1 cellular context compared by ENCODE assay signal in the genomic region with DNA sequence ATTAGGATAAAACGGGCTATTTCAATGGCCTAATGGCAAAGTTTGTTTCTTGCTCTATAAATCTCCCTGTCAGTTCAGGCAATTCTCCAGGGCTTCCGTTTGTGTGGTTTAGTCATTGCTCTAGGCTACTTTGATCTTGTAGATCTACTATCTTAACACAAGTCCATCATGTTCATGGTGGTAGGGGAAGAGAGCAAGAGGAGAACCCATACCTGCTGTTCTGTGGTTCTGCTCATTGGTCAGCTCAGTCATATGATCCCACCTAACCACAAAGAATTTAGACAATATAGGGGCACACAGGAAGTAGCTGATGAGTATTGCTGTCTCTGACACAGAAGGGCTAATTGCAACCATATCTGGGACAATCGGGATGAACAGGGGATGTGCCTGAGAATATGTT.
TF ChIP-seq lines count a peak whose summit lies in the region.

No MANE protein-coding gene starts in this region.

TF ChIP-seq in HepG2, 621 proteins besides CTCF, POLR2A, EP300 and RAD21 (continued from another document):
- TF ChIP-seq ZC3H13 (CRISPR knock-in tag; IDR thresholded peaks at IDR 0.05) (no peak), JUND (CRISPR knock-in tag; IDR thresholded peaks at IDR 0.05) (no peak), MYC (CRISPR knock-in tag; IDR thresholded peaks at IDR 0.05; ENCODE audit: borderline replicate concordance) (no peak), ZNF180 (CRISPR knock-in tag; IDR thresholded peaks at IDR 0.05; ENCODE audit: borderline replicate concordance, low read depth) (no peak), ZNF598 (CRISPR knock-in tag; IDR thresholded peaks at IDR 0.05; ENCODE audit: borderline replicate concordance) (no peak), MAFK (conservative IDR thresholded peaks at IDR 0.05 in 1 of 2, IDR thresholded peaks at IDR 0.05 in 1 of 2; ENCODE audit: low read length in 2 of 2) (no peak), ARNT2 (CRISPR knock-in tag; IDR thresholded peaks at IDR 0.05; ENCODE audit: low read depth) (no peak), RXRB (CRISPR knock-in tag; IDR thresholded peaks at IDR 0.05; ENCODE audit: borderline replicate concordance) (no peak), MEF2D (CRISPR knock-in tag; IDR thresholded peaks at IDR 0.05) (peak; percentile 27; the same call in 1 of the 2 replicates), REXO4 (CRISPR knock-in tag; IDR thresholded peaks at IDR 0.05; ENCODE audit: borderline replicate concordance) (no peak), PRPF4 (IDR thresholded peaks at IDR 0.05; ENCODE audit: low read depth, low read length, poor library complexity, severe bottlenecking) (no peak), ZNF615 (CRISPR knock-in tag; IDR thresholded peaks at IDR 0.05; ENCODE audit: borderline replicate concordance) (no peak), KDM4B (CRISPR knock-in tag; IDR thresholded peaks at IDR 0.05) (no peak), KLF16 (CRISPR knock-in tag; IDR thresholded peaks at IDR 0.05) (no peak), ATF7 (IDR thresholded peaks at IDR 0.05) (no peak), ATF7 (CRISPR knock-in tag; IDR thresholded peaks at IDR 0.05) (no peak), HMG20B (CRISPR knock-in tag; conservative IDR thresholded peaks at IDR 0.05) (no peak), RFX1 (IDR thresholded peaks at IDR 0.05) (no peak), NFE2L1 (CRISPR knock-in tag; IDR thresholded peaks at IDR 0.05; ENCODE audit: borderline replicate concordance) (no peak)
- TF ChIP-seq, protein P1, sequence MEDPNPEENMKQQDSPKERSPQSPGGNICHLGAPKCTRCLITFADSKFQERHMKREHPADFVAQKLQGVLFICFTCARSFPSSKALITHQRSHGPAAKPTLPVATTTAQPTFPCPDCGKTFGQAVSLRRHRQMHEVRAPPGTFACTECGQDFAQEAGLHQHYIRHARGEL (CRISPR knock-in tag; IDR thresholded peaks at IDR 0.05) = no peak
- TF ChIP-seq, protein P2, sequence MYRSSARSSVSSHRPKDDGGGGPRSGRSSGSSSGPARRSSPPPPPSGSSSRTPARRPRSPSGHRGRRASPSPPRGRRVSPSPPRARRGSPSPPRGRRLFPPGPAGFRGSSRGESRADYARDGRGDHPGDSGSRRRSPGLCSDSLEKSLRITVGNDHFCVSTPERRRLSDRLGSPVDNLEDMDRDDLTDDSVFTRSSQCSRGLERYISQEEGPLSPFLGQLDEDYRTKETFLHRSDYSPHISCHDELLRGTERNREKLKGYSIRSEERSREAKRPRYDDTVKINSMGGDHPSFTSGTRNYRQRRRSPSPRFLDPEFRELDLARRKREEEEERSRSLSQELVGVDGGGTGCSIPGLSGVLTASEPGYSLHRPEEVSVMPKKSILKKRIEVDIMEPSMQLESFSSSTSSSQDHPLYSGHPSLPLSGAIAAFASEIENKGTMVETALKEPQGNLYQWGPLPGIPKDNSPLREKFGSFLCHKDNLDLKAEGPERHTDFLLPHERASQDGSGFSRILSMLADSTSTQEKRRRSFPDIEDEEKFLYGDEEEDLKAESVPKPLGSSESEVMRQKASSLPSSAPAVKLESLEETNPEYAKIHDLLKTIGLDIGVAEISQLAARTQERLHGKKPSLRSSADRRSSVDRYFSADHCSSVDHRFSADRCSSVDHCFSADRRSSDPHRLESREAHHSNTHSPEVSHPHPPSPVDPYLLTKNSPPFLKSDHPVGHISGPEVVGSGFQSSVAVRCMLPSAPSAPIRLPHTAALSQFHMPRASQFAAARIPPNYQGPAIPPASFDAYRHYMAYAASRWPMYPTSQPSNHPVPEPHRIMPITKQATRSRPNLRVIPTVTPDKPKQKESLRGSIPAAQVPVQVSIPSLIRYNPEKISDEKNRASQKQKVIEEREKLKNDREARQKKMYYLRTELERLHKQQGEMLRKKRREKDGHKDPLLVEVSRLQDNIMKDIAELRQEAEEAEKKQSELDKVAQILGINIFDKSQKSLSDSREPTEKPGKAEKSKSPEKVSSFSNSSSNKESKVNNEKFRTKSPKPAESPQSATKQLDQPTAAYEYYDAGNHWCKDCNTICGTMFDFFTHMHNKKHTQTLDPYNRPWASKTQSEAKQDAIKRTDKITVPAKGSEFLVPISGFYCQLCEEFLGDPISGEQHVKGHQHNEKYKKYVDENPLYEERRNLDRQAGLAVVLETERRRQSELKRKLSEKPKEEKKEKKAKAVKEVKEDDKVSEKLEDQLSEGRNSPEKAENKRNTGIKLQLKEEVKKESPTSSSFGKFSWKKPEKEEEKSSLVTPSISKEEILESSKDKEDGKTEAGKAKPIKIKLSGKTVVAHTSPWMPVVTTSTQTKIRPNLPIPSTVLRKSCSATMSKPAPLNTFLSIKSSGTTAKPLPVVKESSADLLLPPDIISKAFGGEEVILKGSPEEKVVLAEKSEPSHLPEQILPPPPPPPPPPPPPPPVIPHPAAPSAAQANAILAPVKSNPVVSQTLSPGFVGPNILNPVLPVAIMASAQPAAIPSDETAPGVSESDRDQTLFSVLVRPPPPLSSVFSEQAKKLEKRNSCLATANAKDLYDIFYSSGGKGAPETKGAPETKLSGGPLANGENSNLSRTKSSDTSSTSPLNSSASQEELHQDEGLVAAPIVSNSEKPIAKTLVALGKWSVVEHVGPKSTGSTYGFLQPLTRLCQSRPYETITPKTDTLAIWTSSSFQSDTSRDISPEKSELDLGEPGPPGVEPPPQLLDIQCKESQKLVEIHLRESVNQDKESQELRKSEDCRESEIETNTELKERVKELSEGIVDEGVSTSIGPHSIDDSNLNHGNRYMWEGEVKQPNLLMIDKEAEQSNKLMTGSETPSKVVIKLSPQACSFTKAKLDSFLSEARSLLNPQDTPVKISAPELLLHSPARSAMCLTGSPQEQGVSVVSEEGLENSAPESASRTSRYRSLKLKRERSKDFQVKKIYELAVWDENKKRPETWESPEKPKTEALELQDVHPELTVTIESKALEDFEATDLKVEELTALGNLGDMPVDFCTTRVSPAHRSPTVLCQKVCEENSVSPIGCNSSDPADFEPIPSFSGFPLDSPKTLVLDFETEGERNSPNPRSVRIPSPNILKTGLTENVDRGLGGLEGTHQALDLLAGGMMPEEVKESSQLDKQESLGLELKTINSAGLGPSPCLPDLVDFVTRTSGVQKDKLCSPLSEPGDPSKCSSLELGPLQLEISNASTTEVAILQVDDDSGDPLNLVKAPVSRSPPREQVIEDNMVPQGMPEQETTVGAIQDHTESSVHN (CRISPR knock-in tag; IDR thresholded peaks at IDR 0.05) = no peak
- TF ChIP-seq, protein P3, sequence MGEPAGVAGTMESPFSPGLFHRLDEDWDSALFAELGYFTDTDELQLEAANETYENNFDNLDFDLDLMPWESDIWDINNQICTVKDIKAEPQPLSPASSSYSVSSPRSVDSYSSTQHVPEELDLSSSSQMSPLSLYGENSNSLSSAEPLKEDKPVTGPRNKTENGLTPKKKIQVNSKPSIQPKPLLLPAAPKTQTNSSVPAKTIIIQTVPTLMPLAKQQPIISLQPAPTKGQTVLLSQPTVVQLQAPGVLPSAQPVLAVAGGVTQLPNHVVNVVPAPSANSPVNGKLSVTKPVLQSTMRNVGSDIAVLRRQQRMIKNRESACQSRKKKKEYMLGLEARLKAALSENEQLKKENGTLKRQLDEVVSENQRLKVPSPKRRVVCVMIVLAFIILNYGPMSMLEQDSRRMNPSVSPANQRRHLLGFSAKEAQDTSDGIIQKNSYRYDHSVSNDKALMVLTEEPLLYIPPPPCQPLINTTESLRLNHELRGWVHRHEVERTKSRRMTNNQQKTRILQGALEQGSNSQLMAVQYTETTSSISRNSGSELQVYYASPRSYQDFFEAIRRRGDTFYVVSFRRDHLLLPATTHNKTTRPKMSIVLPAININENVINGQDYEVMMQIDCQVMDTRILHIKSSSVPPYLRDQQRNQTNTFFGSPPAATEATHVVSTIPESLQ (CRISPR knock-in tag; conservative IDR thresholded peaks at IDR 0.05) = no peak
- TF ChIP-seq, protein P4, sequence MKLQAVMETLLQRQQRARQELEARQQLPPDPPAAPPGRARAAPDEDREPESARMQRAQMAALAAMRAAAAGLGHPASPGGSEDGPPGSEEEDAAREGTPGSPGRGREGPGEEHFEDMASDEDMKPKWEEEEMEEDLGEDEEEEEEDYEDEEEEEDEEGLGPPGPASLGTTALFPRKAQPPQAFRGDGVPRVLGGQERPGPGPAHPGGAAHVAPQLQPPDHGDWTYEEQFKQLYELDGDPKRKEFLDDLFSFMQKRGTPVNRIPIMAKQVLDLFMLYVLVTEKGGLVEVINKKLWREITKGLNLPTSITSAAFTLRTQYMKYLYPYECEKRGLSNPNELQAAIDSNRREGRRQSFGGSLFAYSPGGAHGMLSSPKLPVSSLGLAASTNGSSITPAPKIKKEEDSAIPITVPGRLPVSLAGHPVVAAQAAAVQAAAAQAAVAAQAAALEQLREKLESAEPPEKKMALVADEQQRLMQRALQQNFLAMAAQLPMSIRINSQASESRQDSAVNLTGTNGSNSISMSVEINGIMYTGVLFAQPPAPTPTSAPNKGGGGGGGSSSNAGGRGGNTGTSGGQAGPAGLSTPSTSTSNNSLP (IDR thresholded peaks at IDR 0.05; ENCODE audit: low read depth, low read length) = peak; percentile 49
- TF ChIP-seq, protein P5, sequence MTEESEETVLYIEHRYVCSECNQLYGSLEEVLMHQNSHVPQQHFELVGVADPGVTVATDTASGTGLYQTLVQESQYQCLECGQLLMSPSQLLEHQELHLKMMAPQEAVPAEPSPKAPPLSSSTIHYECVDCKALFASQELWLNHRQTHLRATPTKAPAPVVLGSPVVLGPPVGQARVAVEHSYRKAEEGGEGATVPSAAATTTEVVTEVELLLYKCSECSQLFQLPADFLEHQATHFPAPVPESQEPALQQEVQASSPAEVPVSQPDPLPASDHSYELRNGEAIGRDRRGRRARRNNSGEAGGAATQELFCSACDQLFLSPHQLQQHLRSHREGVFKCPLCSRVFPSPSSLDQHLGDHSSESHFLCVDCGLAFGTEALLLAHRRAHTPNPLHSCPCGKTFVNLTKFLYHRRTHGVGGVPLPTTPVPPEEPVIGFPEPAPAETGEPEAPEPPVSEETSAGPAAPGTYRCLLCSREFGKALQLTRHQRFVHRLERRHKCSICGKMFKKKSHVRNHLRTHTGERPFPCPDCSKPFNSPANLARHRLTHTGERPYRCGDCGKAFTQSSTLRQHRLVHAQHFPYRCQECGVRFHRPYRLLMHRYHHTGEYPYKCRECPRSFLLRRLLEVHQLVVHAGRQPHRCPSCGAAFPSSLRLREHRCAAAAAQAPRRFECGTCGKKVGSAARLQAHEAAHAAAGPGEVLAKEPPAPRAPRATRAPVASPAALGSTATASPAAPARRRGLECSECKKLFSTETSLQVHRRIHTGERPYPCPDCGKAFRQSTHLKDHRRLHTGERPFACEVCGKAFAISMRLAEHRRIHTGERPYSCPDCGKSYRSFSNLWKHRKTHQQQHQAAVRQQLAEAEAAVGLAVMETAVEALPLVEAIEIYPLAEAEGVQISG (CRISPR knock-in tag; IDR thresholded peaks at IDR 0.05) = no peak
- TF ChIP-seq, protein P6, sequence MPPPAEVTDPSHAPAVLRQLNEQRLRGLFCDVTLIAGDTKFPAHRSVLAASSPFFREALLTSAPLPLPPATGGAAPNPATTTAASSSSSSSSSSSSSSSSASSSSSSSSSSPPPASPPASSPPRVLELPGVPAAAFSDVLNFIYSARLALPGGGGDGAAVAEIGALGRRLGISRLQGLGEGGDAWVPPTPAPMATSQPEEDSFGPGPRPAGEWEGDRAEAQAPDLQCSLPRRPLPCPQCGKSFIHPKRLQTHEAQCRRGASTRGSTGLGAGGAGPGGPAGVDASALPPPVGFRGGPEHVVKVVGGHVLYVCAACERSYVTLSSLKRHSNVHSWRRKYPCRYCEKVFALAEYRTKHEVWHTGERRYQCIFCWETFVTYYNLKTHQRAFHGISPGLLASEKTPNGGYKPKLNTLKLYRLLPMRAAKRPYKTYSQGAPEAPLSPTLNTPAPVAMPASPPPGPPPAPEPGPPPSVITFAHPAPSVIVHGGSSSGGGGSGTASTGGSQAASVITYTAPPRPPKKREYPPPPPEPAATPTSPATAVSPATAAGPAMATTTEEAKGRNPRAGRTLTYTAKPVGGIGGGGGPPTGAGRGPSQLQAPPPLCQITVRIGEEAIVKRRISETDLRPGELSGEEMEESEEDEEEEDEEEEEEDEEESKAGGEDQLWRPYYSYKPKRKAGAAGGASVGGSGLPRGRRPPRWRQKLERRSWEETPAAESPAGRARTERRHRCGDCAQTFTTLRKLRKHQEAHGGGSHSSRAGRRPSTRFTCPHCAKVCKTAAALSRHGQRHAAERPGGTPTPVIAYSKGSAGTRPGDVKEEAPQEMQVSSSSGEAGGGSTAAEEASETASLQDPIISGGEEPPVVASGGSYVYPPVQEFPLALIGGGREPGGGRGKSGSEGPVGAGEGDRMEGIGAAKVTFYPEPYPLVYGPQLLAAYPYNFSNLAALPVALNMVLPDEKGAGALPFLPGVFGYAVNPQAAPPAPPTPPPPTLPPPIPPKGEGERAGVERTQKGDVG (CRISPR knock-in tag; IDR thresholded peaks at IDR 0.05; ENCODE audit: borderline replicate concordance) = no peak
- TF ChIP-seq, protein P7, sequence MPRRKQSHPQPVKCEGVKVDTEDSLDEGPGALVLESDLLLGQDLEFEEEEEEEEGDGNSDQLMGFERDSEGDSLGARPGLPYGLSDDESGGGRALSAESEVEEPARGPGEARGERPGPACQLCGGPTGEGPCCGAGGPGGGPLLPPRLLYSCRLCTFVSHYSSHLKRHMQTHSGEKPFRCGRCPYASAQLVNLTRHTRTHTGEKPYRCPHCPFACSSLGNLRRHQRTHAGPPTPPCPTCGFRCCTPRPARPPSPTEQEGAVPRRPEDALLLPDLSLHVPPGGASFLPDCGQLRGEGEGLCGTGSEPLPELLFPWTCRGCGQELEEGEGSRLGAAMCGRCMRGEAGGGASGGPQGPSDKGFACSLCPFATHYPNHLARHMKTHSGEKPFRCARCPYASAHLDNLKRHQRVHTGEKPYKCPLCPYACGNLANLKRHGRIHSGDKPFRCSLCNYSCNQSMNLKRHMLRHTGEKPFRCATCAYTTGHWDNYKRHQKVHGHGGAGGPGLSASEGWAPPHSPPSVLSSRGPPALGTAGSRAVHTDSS (CRISPR knock-in tag; conservative IDR thresholded peaks at IDR 0.05) = no peak
- TF ChIP-seq, protein P8, sequence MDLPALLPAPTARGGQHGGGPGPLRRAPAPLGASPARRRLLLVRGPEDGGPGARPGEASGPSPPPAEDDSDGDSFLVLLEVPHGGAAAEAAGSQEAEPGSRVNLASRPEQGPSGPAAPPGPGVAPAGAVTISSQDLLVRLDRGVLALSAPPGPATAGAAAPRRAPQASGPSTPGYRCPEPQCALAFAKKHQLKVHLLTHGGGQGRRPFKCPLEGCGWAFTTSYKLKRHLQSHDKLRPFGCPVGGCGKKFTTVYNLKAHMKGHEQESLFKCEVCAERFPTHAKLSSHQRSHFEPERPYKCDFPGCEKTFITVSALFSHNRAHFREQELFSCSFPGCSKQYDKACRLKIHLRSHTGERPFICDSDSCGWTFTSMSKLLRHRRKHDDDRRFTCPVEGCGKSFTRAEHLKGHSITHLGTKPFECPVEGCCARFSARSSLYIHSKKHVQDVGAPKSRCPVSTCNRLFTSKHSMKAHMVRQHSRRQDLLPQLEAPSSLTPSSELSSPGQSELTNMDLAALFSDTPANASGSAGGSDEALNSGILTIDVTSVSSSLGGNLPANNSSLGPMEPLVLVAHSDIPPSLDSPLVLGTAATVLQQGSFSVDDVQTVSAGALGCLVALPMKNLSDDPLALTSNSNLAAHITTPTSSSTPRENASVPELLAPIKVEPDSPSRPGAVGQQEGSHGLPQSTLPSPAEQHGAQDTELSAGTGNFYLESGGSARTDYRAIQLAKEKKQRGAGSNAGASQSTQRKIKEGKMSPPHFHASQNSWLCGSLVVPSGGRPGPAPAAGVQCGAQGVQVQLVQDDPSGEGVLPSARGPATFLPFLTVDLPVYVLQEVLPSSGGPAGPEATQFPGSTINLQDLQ (CRISPR knock-in tag; IDR thresholded peaks at IDR 0.05) = no peak
